7 cellular contexts compared by ENCODE assay signal in the genomic region with DNA sequence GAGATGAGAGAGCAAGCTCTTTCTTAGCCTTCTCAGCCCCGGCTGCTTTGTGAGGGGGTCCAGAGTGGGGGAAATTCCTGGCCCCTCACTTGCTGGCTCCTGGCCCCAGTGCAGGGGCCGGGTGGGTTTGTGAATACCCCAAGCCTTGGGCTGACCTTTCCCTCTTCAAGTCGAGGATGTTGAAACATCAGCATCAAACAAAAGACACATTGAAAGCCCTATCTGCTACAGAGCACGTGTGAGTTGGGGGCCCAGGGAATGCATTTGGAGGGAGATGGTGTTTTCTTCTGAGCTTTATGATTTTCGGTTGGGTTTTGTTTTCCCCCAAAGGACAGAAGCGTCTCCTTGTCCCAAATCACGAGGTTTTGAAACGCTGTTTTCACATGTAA. TPM values are rescaled to one million over a fixed set of nuclear protein-coding genes. Genes with fewer than 3 reads are reported as not detected.
A peak's percentile ranks its signal among the peaks of the same experiment; 100 is the strongest.
DNase-seq lines count a peak whose midpoint lies in the region; ATAC-seq, FAIRE-seq and TF ChIP-seq lines count a peak whose summit lies in the region.

No MANE protein-coding gene starts in this region.

- ATAC-seq in HepG2: no peak
- ATAC-seq in GM21825 (IDR thresholded peaks at IDR 0.05; ENCODE audit: unreplicated experiment): no peak

- H3K4me2 ChIP-seq in HepG2 (ENCODE audit: low read depth, low read length): peak overlapping the region; percentile 95

- peaks cover 59% of the 10 kb centered on the region for H4K20me1 ChIP-seq in HepG2 (ENCODE audit: insufficient read depth, low read length)

- 0% methylated on average over 6 of the region's 8 CpGs for WGBS in HepG2 (ENCODE audit: low lambda C conversion rate)

- H2AFZ ChIP-seq in HepG2 (ENCODE audit: low read length): no peak overlapping the region

- FAIRE-seq in HepG2 (lab: Jason Lieb, UNC): peak; percentile 56

- no peaks in the 10 kb centered on the region for H3K9me3 ChIP-seq in KOPT-K1 (ENCODE audit: insufficient read depth, low read length, poor library complexity, severe bottlenecking)
- H3K9me3 ChIP-seq in HepG2 (ENCODE audit: low read length): no peaks in the 10 kb centered on the region

- TF ChIP-seq RAD21 in HepG2 (CRISPR knock-in tag; IDR thresholded peaks at IDR 0.05): no peak

- no TSS peak for BruUV-seq in HepG2 (replicated peaks; lab: Mats Ljungman, UMichigan)

- H3K27me3 ChIP-seq in HepG2 (ENCODE audit: control insufficient read depth in 1 of 2, insufficient read depth in 2 of 2, low read length in 2 of 2): no peaks in the 10 kb centered on the region; a peak in 1 of 5 replicates

- intact Hi-C loops in HepG2 (cut with micrococcal nuclease; ENCODE audit: unreplicated experiment): loop anchor here (2.0 to 5.0 kb wide), 5 partner anchors 23 to 123 kb away; no protein-coding TSS in a partner anchor

- H3K4me3 ChIP-seq in astrocyte of the cerebellum (ENCODE audit: low read depth, low read length) (peak overlapping the region; percentile 98), HepG2 (replicated peaks in 1 of 3; ENCODE audit: insufficient read depth in 1 of 3, low read depth in 2 of 3, low read length in 3 of 3) (peak overlapping the region; percentile 93 to 98 (median 93))

- H3K36me3 ChIP-seq in KOPT-K1 (ENCODE audit: insufficient read depth, low read length): no peaks in the 10 kb centered on the region
- no peaks in the 10 kb centered on the region; a peak in 1 of 5 replicates for H3K36me3 ChIP-seq in HepG2 (replicated peaks in 1 of 2; ENCODE audit: control insufficient read depth in 1 of 2, insufficient read depth in 2 of 2, low read length in 2 of 2)

- in situ Hi-C loops in astrocyte of the cerebellum (cut with HindIII; ENCODE audit: low sequenced_read_pairs) (loop anchor here (5.0 to 10.0 kb wide), 3 partner anchors 41 to 1024 kb away; no protein-coding TSS in a partner anchor), HepG2 (cut with HindIII; ENCODE audit: extremely low pct_ligation_motif_present, low pct_unique_long_range_greater_than_20kb) (no loop called here)

- peaks cover 70% of the 10 kb centered on the region for H3K79me2 ChIP-seq in HepG2 (ENCODE audit: insufficient read depth, low read length)

- H3K27ac ChIP-seq in KOPT-K1 (ENCODE audit: low read depth, low read length, poor library complexity, severe bottlenecking) (peak overlapping the region; percentile 72), HepG2 (ENCODE audit: extremely low read length, insufficient read depth, low read length) (peak overlapping the region; percentile 91), substantia nigra (ENCODE audit: low read depth, low read length, poor library complexity, severe bottlenecking) (peak overlapping the region; percentile 94)

- H3K9ac ChIP-seq in HepG2 (ENCODE audit: insufficient read depth, low read depth, low read length): peak overlapping the region; percentile 91

- peak in 1 of 2 experiments; percentile 54; a peak in 1 of 4 replicates for TF ChIP-seq EP300 in HepG2 (IDR thresholded peaks at IDR 0.05; ENCODE audit: low read depth in 2 of 2, low read length in 2 of 2)
- no peak for TF ChIP-seq EP300 in HepG2 (CRISPR knock-in tag; IDR thresholded peaks at IDR 0.05; ENCODE audit: borderline replicate concordance)

- no peak for TF ChIP-seq CTCF in astrocyte of the cerebellum (IDR thresholded peaks at IDR 0.05; ENCODE audit: low read depth, low read length, missing control alignments)
- no peak for TF ChIP-seq CTCF in HepG2 (CRISPR knock-in tag; IDR thresholded peaks at IDR 0.05)

- DNase-seq in astrocyte of the cerebellum (ENCODE audit: low read depth) (no peak), HepG2 (ENCODE audit: low spot score) (peak; percentile 81), substantia nigra (lab: John Stamatoyannopoulos, UW) (peak in 1 of 49 donors; percentile 64), C1 segment of cervical spinal cord (lab: John Stamatoyannopoulos, UW) (no peak)
- no peak for DNase-seq in stimulated activated CD4-positive, alpha-beta T cell treated with anti-CD3 and anti-CD28 coated beads, Interleukin-2, amount 100 ng/mL, for 48 hours

- CTCF ChIA-PET in HepG2 (lab: Yijun Ruan, JAX; ENCODE audit: low intra/inter-chr PET ratio, low total read pairs): no interaction called here

- peak in 1 of 2 experiments; percentile 38; a peak in 1 of 4 replicates for TF ChIP-seq POLR2A in HepG2 (IDR thresholded peaks at IDR 0.05; ENCODE audit: insufficient read depth in 1 of 2, low read depth in 2 of 2, low read length in 2 of 2)

- peaks cover 56% of the 10 kb centered on the region for H3K4me1 ChIP-seq in HepG2 (ENCODE audit: insufficient read depth, low read length)

- POLR2A ChIA-PET in HepG2 (lab: Yijun Ruan, JAX): interaction anchor here (0.9 to 2.7 kb wide), 15 partner anchors 10 to 218 kb away, joined by 3 to 33 read pairs (median 4); no protein-coding TSS in a partner anchor

TF ChIP-seq in HepG2, 621 proteins besides CTCF, POLR2A, EP300 and RAD21 (continues in another document):
- peak; percentile 85; the same call in 1 of the 2 replicates for TF ChIP-seq ZBTB7B (CRISPR knock-in tag; IDR thresholded peaks at IDR 0.05)
- peak; percentile 60 for TF ChIP-seq NR2F6 (IDR thresholded peaks at IDR 0.05)
- TF ChIP-seq NR2F6 (CRISPR knock-in tag; IDR thresholded peaks at IDR 0.05): peak; percentile 30; the same call in 1 of the 2 replicates
- TF ChIP-seq, protein P1, sequence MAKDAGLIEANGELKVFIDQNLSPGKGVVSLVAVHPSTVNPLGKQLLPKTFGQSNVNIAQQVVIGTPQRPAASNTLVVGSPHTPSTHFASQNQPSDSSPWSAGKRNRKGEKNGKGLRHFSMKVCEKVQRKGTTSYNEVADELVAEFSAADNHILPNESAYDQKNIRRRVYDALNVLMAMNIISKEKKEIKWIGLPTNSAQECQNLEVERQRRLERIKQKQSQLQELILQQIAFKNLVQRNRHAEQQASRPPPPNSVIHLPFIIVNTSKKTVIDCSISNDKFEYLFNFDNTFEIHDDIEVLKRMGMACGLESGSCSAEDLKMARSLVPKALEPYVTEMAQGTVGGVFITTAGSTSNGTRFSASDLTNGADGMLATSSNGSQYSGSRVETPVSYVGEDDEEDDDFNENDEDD (CRISPR knock-in tag; IDR thresholded peaks at IDR 0.05; ENCODE audit: borderline replicate concordance): peak; percentile 51; the same call in 1 of the 2 replicates
- peak; percentile 57; the same call in 1 of the 2 replicates for TF ChIP-seq TFE3 (CRISPR knock-in tag; IDR thresholded peaks at IDR 0.05)
- no peak for TF ChIP-seq SIX4 (CRISPR knock-in tag; IDR thresholded peaks at IDR 0.05)
- TF ChIP-seq EZH2 (conservative IDR thresholded peaks at IDR 0.05; ENCODE audit: low read depth, low read length): no peak
- TF ChIP-seq ZBTB33 (CRISPR knock-in tag; IDR thresholded peaks at IDR 0.05): no peak

RNA-seq across cellular contexts. Expression of gene ZMIZ1, which starts 2.8 kb away (rescaled TPM):
- total RNA-seq in HepG2 (2016; rRNA removed; fragmentation: Illumina TruSeq; extraction: Trizol): 5.3 and 11.0 TPM in 2 replicates
- 2.3 and 2.6 TPM in 2 replicates for total RNA-seq in HepG2 (2016; cell fraction: cytosol; rRNA removed; fragmentation: Illumina TruSeq; extraction: Trizol; ENCODE audit: low read depth)
- 5.2 and 10.5 TPM in 2 replicates for total RNA-seq in HepG2 (2016; cell fraction: insoluble cytoplasmic fraction; rRNA removed; fragmentation: Illumina TruSeq; extraction: Trizol)
- 7.0 and 7.7 TPM in 2 replicates for total RNA-seq in HepG2 (2016; cell fraction: membrane; rRNA removed; fragmentation: Illumina TruSeq; extraction: Trizol)
- total RNA-seq in HepG2 (2016; cell fraction: nucleus; rRNA removed; fragmentation: Illumina TruSeq; extraction: Trizol): 9.9 and 13.1 TPM in 2 replicates
- polyA plus RNA-seq in HepG2 (2011; rRNA removed): 8.8 and 10.2 TPM in 2 replicates
- 7.4 TPM in 2 replicates for polyA plus RNA-seq in HepG2 (2011; cell fraction: cytosol; rRNA removed)
- 42.1 and 46.0 TPM in 2 replicates for polyA plus RNA-seq in HepG2 (2011; cell fraction: nucleus; rRNA removed)
- 22.4 and 32.5 TPM in 2 replicates for polyA plus RNA-seq in HepG2 (2012)
- polyA plus RNA-seq in HepG2 (2016; cell fraction: cytosol; fragmentation: Illumina TruSeq; extraction: Trizol; ENCODE audit: low read depth): 0.69 and 1.1 TPM in 2 replicates
- 16.0 and 20.6 TPM in 2 replicates for polyA plus RNA-seq in HepG2 (2016; cell fraction: insoluble cytoplasmic fraction; fragmentation: Illumina TruSeq; extraction: Trizol; ENCODE audit: low read depth)
- 2.4 and 3.8 TPM in 2 replicates for polyA plus RNA-seq in HepG2 (2016; cell fraction: membrane; fragmentation: Illumina TruSeq; extraction: Trizol; ENCODE audit: low read depth)
- 25.8 and 26.9 TPM in 2 replicates for polyA plus RNA-seq in HepG2 (2016; cell fraction: nucleus; fragmentation: Illumina TruSeq; extraction: Trizol; ENCODE audit: insufficient read depth, low read depth)
- polyA minus RNA-seq in HepG2 (2011; rRNA and poly(A)+ RNA removed; ENCODE audit: low replicate concordance): 7.8 and 28.6 TPM in 2 replicates
- 19.5 and 20.1 TPM in 2 replicates for polyA minus RNA-seq in HepG2 (2011; cell fraction: cytosol; rRNA and poly(A)+ RNA removed)
- 27.4 and 29.2 TPM in 2 replicates for polyA minus RNA-seq in HepG2 (2011; cell fraction: nucleus; rRNA and poly(A)+ RNA removed)
